22 cellular contexts compared by ENCODE assay signal in genomic region chr14:54362089-54362504, GRCh38. TPM values are rescaled to one million over a fixed set of nuclear protein-coding genes. Genes with fewer than 3 reads are reported as not detected.
DNase-seq lines count a peak whose midpoint lies in the region; ATAC-seq lines count a peak whose summit lies in the region.
"Had no signal": no experiment of that assay in that cellular context is flagged by ENCODE, and none has a peak within 500 bp of the region (broad histone marks: within the 10 kb centered on the region; RNA-seq: fewer than 3 reads in every experiment).

No MANE protein-coding gene starts in this region.

- no peak overlapping the region for H2AK5ac ChIP-seq in mesendoderm (ENCODE audit: low read length)

- H2BK15ac ChIP-seq in mesendoderm (replicated peaks; ENCODE audit: low read depth): no peak overlapping the region

- H2BK120ac ChIP-seq in mesendoderm (ENCODE audit: low read depth, low read length): no peak overlapping the region

- H3K79me1 ChIP-seq in mesendoderm (ENCODE audit: low read length): no peaks in the 10 kb centered on the region

- no peak overlapping the region for H3K56ac ChIP-seq in mesendoderm (ENCODE audit: low read length)

- H3K4ac ChIP-seq in mesendoderm (ENCODE audit: low read depth, low read length): peak overlapping the region; percentile 43

- no peaks in the 10 kb centered on the region for H3K36me3 ChIP-seq in H7 (replicated peaks; ENCODE audit: control insufficient read depth, insufficient read depth, low read length)
- no peaks in the 10 kb centered on the region for H3K36me3 ChIP-seq in NT2/D1 (ENCODE audit: insufficient read depth, insufficient read length, low read length)
- H3K36me3 ChIP-seq in mesendoderm (ENCODE audit: control insufficient read depth, insufficient read depth, low read length): no peaks in the 10 kb centered on the region
- H3K36me3 ChIP-seq: BLaER1 treated with 17β-estradiol and CSF1 and Interleukin-3, amounts not matched to agents 10 nM and 100 nM had no signal

- no peak overlapping the region for H3K23ac ChIP-seq in mesendoderm (ENCODE audit: low read length)

- ATAC-seq in GM18907 (IDR thresholded peaks at IDR 0.05; ENCODE audit: unreplicated experiment): no peak
- ATAC-seq: A549; CD8-positive, alpha-beta T cell had no signal

- H3K27me3 ChIP-seq in H7 (ENCODE audit: control insufficient read depth, insufficient read depth, low read length) (no peaks in the 10 kb centered on the region), NT2/D1 (ENCODE audit: insufficient read depth, insufficient read length) (no peaks in the 10 kb centered on the region), mesendoderm (ENCODE audit: insufficient read depth, low read length, poor library complexity) (no peaks in the 10 kb centered on the region)
- H3K27me3 ChIP-seq: BLaER1 treated with 17β-estradiol and CSF1 and Interleukin-3, amounts not matched to agents 10 nM and 100 nM had no signal

- H4K5ac ChIP-seq in mesendoderm (ENCODE audit: low read length): no peak overlapping the region

- no peak overlapping the region for H3K27ac ChIP-seq in mesendoderm (ENCODE audit: low read depth, low read length)
- H3K27ac ChIP-seq: A549; BLaER1 treated with 17β-estradiol and CSF1 and Interleukin-3, amounts not matched to agents 10 nM and 100 nM; HL-60 had no signal

- peaks cover 13% of the 10 kb centered on the region; the same call in 1 of the 2 replicates for H3K9me3 ChIP-seq in NT2/D1 (ENCODE audit: insufficient read depth, low read length)
- H3K9me3 ChIP-seq: A549; BLaER1 treated with 17β-estradiol and CSF1 and Interleukin-3, amounts not matched to agents 10 nM and 100 nM had no signal

- no CpG with 5 or more reads among the region's 5 CpGs for WGBS in mesendoderm (ENCODE audit: extremely low coverage, insufficient coverage, low lambda C conversion rate)

- H2BK5ac ChIP-seq in mesendoderm (ENCODE audit: low read length): no peak overlapping the region

- peaks cover 2% of the 10 kb centered on the region for H3K4me1 ChIP-seq in NT2/D1 (ENCODE audit: insufficient read depth, insufficient read length)
- H3K4me1 ChIP-seq in mesendoderm (ENCODE audit: control insufficient read depth, low read depth, low read length): peaks cover 7% of the 10 kb centered on the region

- no peak overlapping the region for H4K8ac ChIP-seq in mesendoderm (ENCODE audit: low read depth, low read length)

- no peak overlapping the region for H3K4me2 ChIP-seq in mesendoderm (ENCODE audit: low read length)
- H3K4me2 ChIP-seq: A549 had no signal

- in situ Hi-C loops in G401 (cut with HindIII; ENCODE audit: low sequenced_read_pairs): no loop called here

- H3K79me2 ChIP-seq in mesendoderm (ENCODE audit: control insufficient read depth, insufficient read depth, low read length): no peaks in the 10 kb centered on the region

- H3K18ac ChIP-seq in mesendoderm (ENCODE audit: low read length): no peak overlapping the region

- H3K4me3 ChIP-seq in H7 (ENCODE audit: insufficient read depth, low read depth, low read length): no peak overlapping the region
- H3K4me3 ChIP-seq in NT2/D1 (ENCODE audit: insufficient read length, low read depth): no peak overlapping the region
- no peak overlapping the region for H3K4me3 ChIP-seq in mesendoderm (ENCODE audit: low read length)
- H3K4me3 ChIP-seq: A549; BLaER1 treated with 17β-estradiol and CSF1 and Interleukin-3, amounts not matched to agents 10 nM and 100 nM had no signal

- H3K9ac ChIP-seq in NT2/D1 (ENCODE audit: insufficient read length, low read depth) (no peak overlapping the region), mesendoderm (ENCODE audit: low read length) (no peak overlapping the region)
- H3K9ac ChIP-seq: BLaER1 treated with 17β-estradiol and CSF1 and Interleukin-3, amounts not matched to agents 10 nM and 100 nM had no signal

- peak; percentile 45 for DNase-seq in H7
- DNase-seq in NT2/D1 (ENCODE audit: low read depth, low spot score): peak; percentile 86
- DNase-seq in iPS DF 4.7 (ENCODE audit: extremely low read depth, low spot score): peak; percentile 97
- DNase-seq in mesendoderm: peak; percentile 34
- DNase-seq in NCI-H748 treated with DMSO at 0.1 percent for 48 hours (lab: John Stamatoyannopoulos, UW): no peak
- no peak for DNase-seq in G401 (ENCODE audit: low spot score)
- DNase-seq: Calu3; CD8-positive, alpha-beta T cell; MM.1S; NCI-H1092; NCI-H1436 treated with DMSO at 0.1 percent for 48 hours; NCI-H2029 treated with DMSO at 0.1 percent for 48 hours; NCI-H2171; NCI-H446; NCI-H526 treated with DMSO at 0.1 percent for 48 hours; NK-92 treated with Interleukin-12 subunit alpha and Interleukin-12 subunit beta, amount 100 ng/mL, for 24 hours; OCI-M1; Right ventricle myocardium superior had no signal

RNA-seq across cellular contexts. Expression of gene CDKN3, which starts 34.7 kb away (rescaled TPM):
- 56.7 and 59.6 TPM in 2 replicates for total RNA-seq in H7 (2014; rRNA removed; shearing (Covaris generic))
- 128 TPM for polyA plus RNA-seq in mesendoderm (2013, experiment 1 of 2)
- polyA plus RNA-seq in mesendoderm (2013, experiment 2 of 2): 129 TPM
- total RNA-seq in G401 (2014; rRNA removed; shearing (Covaris generic)): 110 and 135 TPM in 2 replicates

Comparison
In these comparisons a context has a peak if more than half of its experiments do, and no peak if none do; other contexts are left out.
1. DNase-seq: peak in H7 (single experiment), NT2/D1 (single experiment), iPS DF 4.7 (single experiment) and mesendoderm (single experiment); none in NCI-H748 treated with DMSO at 0.1 percent for 48 hours (single experiment) and G401 (single experiment).